Comparison of ENCODE assay signal across 29 cellular contexts in genomic region chr5:81021951-81022687, GRCh38.
DNase-seq lines count a peak whose midpoint lies in the region; ATAC-seq, FAIRE-seq and TF ChIP-seq lines count a peak whose summit lies in the region.
"Had no signal": no experiment of that assay in that cellular context is flagged by ENCODE, and none has a peak within 500 bp of the region (broad histone marks: within the 10 kb centered on the region; RNA-seq: fewer than 3 reads in every experiment).

No MANE protein-coding gene starts in this region.

- no peak overlapping the region for H4K8ac ChIP-seq in H1 (ENCODE audit: extremely low read depth, insufficient read depth, low read length)

- H2BK120ac ChIP-seq in H1 (replicated peaks; ENCODE audit: low read depth, low read length): no peak overlapping the region

- H3K27me3 ChIP-seq in H1 (replicated peaks in 1 of 4; ENCODE audit: control insufficient read depth in 3 of 4, extremely low read depth in 1 of 4, insufficient read depth in 3 of 4, low read length in 3 of 4) (no peaks in the 10 kb centered on the region), smooth muscle cell (ENCODE audit: low read depth) (no peaks in the 10 kb centered on the region)
- H3K27me3 ChIP-seq: ascending aorta, testis had no signal

- H3K27ac ChIP-seq in H1 (ENCODE audit: low read depth, low read length): no peak overlapping the region
- peak overlapping the region; percentile 92 for H3K27ac ChIP-seq in smooth muscle cell (ENCODE audit: low read depth)
- H3K27ac ChIP-seq: A549, ascending aorta, coronary artery, lower lobe of right lung, prostate gland, testis had no signal

- ATAC-seq in activated naive CD8-positive, alpha-beta T cell treated with anti-CD3 and anti-CD28 coated beads, Interleukin-2, amount 10 ng/mL, durations not matched to agents 7 days and 5 days (ENCODE audit: low read depth): peak; percentile 66
- ATAC-seq: A549; activated CD4-positive, CD25-positive, alpha-beta regulatory T cell treated with anti-CD3 and anti-CD28 coated beads, Interleukin-2, amount 50 U/mL, for 24 hours; natural killer cell; stimulated activated naive B cell treated with anti-CD40 and anti-IgM and Interleukin-4, amounts not matched to agents 10 μg/mL and 1 μg/mL and 100 μg/mL, for 72 hours had no signal

- H4K20me1 ChIP-seq in H1 (replicated peaks in 1 of 2; ENCODE audit: control insufficient read depth in 1 of 2, insufficient read depth in 2 of 2, low read length in 2 of 2): no peaks in the 10 kb centered on the region
- no peaks in the 10 kb centered on the region for H4K20me1 ChIP-seq in smooth muscle cell (ENCODE audit: low read depth)

- CTCF ChIA-PET in H1 (lab: Charles Lee; ENCODE audit: partially characterized antibody): interaction anchor here (1.1 to 1.5 kb wide), 3 partner anchors 16 to 86 kb away, joined by 3 to 4 read pairs (median 4); no protein-coding TSS in a partner anchor

- H3K4me2 ChIP-seq in H1 (ENCODE audit: insufficient read depth in 1 of 2, low read depth in 2 of 2, low read length in 2 of 2): no peak overlapping the region
- H3K4me2 ChIP-seq in smooth muscle cell: no peak overlapping the region
- H3K4me2 ChIP-seq: A549 had no signal

- no peak overlapping the region for H2BK20ac ChIP-seq in H1 (ENCODE audit: low read length)

- H2AK5ac ChIP-seq in H1 (ENCODE audit: low read depth, low read length): no peak overlapping the region

- FAIRE-seq in H1 (lab: Jason Lieb, UNC): no peak
- FAIRE-seq: A549, islet of Langerhans, urothelium cell line had no signal

- TF ChIP-seq POLR2A in H1 (IDR thresholded peaks at IDR 0.05; ENCODE audit: control extremely low read depth in 1 of 2, low read depth in 2 of 2, low read length in 2 of 2): no peak

- no peak overlapping the region for H4K91ac ChIP-seq in H1 (replicated peaks; ENCODE audit: insufficient read length, low read length)

- H3K18ac ChIP-seq in H1 (ENCODE audit: extremely low read depth, low read length): no peak overlapping the region

- peaks cover 37% of the 10 kb centered on the region for H3K4me1 Mint-ChIP-seq in activated naive CD8-positive, alpha-beta T cell treated with anti-CD3 and anti-CD28 coated beads, Interleukin-2, amount 10 ng/mL, durations not matched to agents 7 days and 5 days
- H3K4me1 Mint-ChIP-seq in activated naive CD8-positive, alpha-beta T cell treated with anti-CD3 and anti-CD28 coated beads for 36 hours: peaks cover 82% of the 10 kb centered on the region
- H3K4me1 Mint-ChIP-seq: stimulated activated naive B cell treated with anti-CD40 and anti-IgM and Interleukin-4, amounts not matched to agents 10 μg/mL and 1 μg/mL and 100 μg/mL, for 72 hours had no signal

- no peak overlapping the region for H3K9ac ChIP-seq in H1 (replicated peaks in 1 of 4; ENCODE audit: extremely low read depth in 1 of 4, low read depth in 3 of 4, low read length in 3 of 4)
- H3K9ac ChIP-seq in smooth muscle cell (ENCODE audit: low read depth): no peak overlapping the region

- no peak overlapping the region for H3K4me3 Mint-ChIP-seq in activated naive CD8-positive, alpha-beta T cell treated with anti-CD3 and anti-CD28 coated beads, Interleukin-2, amount 10 ng/mL, durations not matched to agents 7 days and 5 days
- no peak overlapping the region for H3K4me3 Mint-ChIP-seq in activated naive CD8-positive, alpha-beta T cell treated with anti-CD3 and anti-CD28 coated beads for 36 hours
- H3K4me3 Mint-ChIP-seq: natural killer cell; stimulated activated naive B cell treated with anti-CD40 and anti-IgM and Interleukin-4, amounts not matched to agents 10 μg/mL and 1 μg/mL and 100 μg/mL, for 72 hours had no signal

- H3K27me3 Mint-ChIP-seq in activated naive CD8-positive, alpha-beta T cell treated with anti-CD3 and anti-CD28 coated beads, Interleukin-2, amount 10 ng/mL, durations not matched to agents 7 days and 5 days: no peaks in the 10 kb centered on the region
- H3K27me3 Mint-ChIP-seq in activated naive CD8-positive, alpha-beta T cell treated with anti-CD3 and anti-CD28 coated beads for 36 hours: no peaks in the 10 kb centered on the region

- H2BK12ac ChIP-seq in H1 (ENCODE audit: low read depth, low read length): 0 out of 2 replicates have a peak overlapping the region, but pooled peaks have one; percentile 18

- H3K14ac ChIP-seq in H1 (ENCODE audit: insufficient read length): no peak overlapping the region

- 0 out of 2 replicates have a peak overlapping the region, but pooled peaks have one; percentile 1 for H2BK5ac ChIP-seq in H1 (ENCODE audit: low read depth, low read length)

- no peak overlapping the region for H2BK15ac ChIP-seq in H1 (ENCODE audit: low read length)

- whole genome bisulfite sequencing in H1 (ENCODE audit: extremely low coverage in 1 of 2, insufficient coverage in 1 of 2, insufficient read length in 1 of 2, insufficient replicate concordance in 2 of 2, low coverage in 1 of 2, low lambda C conversion rate in 2 of 2, missing lambda C conversion rate in 1 of 2), 2 experiments: 83% methylated on average over 10 of the region's 10 CpGs; no CpG with 5 or more reads in 1 of the 2 experiments
- WGBS in smooth muscle cell (ENCODE audit: low lambda C conversion rate): 86% methylated on average over 10 of the region's 10 CpGs

- no peak for TF ChIP-seq RAD21 in H1 (IDR thresholded peaks at IDR 0.05 in 1 of 2, conservative IDR thresholded peaks at IDR 0.05 in 1 of 2; ENCODE audit: low read depth in 2 of 2, low read length in 2 of 2)

- H3K4me1 ChIP-seq in H1 (replicated peaks in 1 of 4; ENCODE audit: control insufficient read depth in 3 of 4, insufficient read depth in 4 of 4, low read length in 3 of 4) (no peaks in the 10 kb centered on the region), smooth muscle cell (ENCODE audit: low read depth) (peaks cover 5% of the 10 kb centered on the region)
- H3K4me1 ChIP-seq: ascending aorta, lower lobe of right lung, prostate gland, testis had no signal

- H3K36me3 ChIP-seq in H1 (ENCODE audit: control insufficient read depth in 2 of 4, insufficient read depth in 4 of 4, low read length in 3 of 4) (no peaks in the 10 kb centered on the region), smooth muscle cell (ENCODE audit: low read depth) (no peaks in the 10 kb centered on the region)
- H3K36me3 ChIP-seq: ascending aorta, lower lobe of right lung, prostate gland had no signal

- no peaks in the 10 kb centered on the region for H3K79me1 ChIP-seq in H1 (ENCODE audit: low read depth, low read length)

- H3K4me3 ChIP-seq in H1 (ENCODE audit: extremely low read depth in 1 of 4, insufficient read depth in 2 of 4, low read depth in 3 of 4, low read length in 4 of 4): no peak overlapping the region
- H3K4me3 ChIP-seq in smooth muscle cell: no peak overlapping the region
- H3K4me3 ChIP-seq: A549, ascending aorta, coronary artery, lower lobe of right lung, prostate gland, testis had no signal

- TF ChIP-seq CTCF in H1 (IDR thresholded peaks at IDR 0.05; ENCODE audit: control extremely low read depth in 1 of 3, insufficient read depth in 1 of 3, low read depth in 1 of 3, low read length in 3 of 3): no peak
- TF ChIP-seq CTCF in smooth muscle cell (IDR thresholded peaks at IDR 0.05; ENCODE audit: borderline replicate concordance, insufficient read depth, poor library complexity, severe bottlenecking): no peak

- H3K79me2 ChIP-seq in H1 (ENCODE audit: control insufficient read depth in 1 of 2, insufficient read depth in 2 of 2, low read length in 2 of 2) (no peaks in the 10 kb centered on the region), smooth muscle cell (ENCODE audit: low read depth) (peaks cover 5% of the 10 kb centered on the region)

- DNase-seq in activated naive CD8-positive, alpha-beta T cell treated with anti-CD3 and anti-CD28 coated beads, Interleukin-2, amount 10 ng/mL, durations not matched to agents 7 days and 5 days: no peak
- no peak for DNase-seq in activated naive CD8-positive, alpha-beta T cell treated with anti-CD3 and anti-CD28 coated beads for 36 hours
- DNase-seq in Daoy (ENCODE audit: low read depth): peak; percentile 24
- no peak for DNase-seq in H1 (ENCODE audit: low read depth in 1 of 2, low spot score in 2 of 2)
- DNase-seq in smooth muscle cell (lab: John Stamatoyannopoulos, UW; ENCODE audit: unreplicated experiment): no peak
- no peak for DNase-seq in mesenteric fat pad (ENCODE audit: low spot score)
- DNase-seq in epidermal melanocyte (ENCODE audit: insufficient read length, low spot score): no peak
- DNase-seq in NCI-H1930 (lab: John Stamatoyannopoulos, UW): no peak
- DNase-seq: activated CD4-positive, alpha-beta T cell treated with anti-CD3 and anti-CD28 coated beads, Interleukin-2, amount 50 U/mL, for 48 hours; activated naive CD4-positive, alpha-beta T cell treated with anti-CD3 and anti-CD28 coated beads, Interleukin-2, amount 50 U/mL, for 16 hours; caudate nucleus; effector CD8-positive, alpha-beta T cell; glutamatergic neuron; lower lobe of right lung; natural killer cell; NCI-H1092; NCI-H1694 treated with DMSO at 0.1 percent for 48 hours; nucleus accumbens; stimulated activated CD4-positive, alpha-beta T cell treated with anti-CD3 and anti-CD28 coated beads, Interleukin-15, amount 100 ng/mL, for 24 hours; stimulated activated naive B cell treated with anti-CD40 and anti-IgM and Interleukin-4, amounts not matched to agents 10 μg/mL and 1 μg/mL and 100 μg/mL, for 72 hours; testis had no signal

- H3K56ac ChIP-seq in H1 (replicated peaks; ENCODE audit: insufficient read length, low read depth, low read length): no peak overlapping the region

- no peak for TF ChIP-seq EP300 in H1 (IDR thresholded peaks at IDR 0.05; ENCODE audit: borderline replicate concordance in 1 of 2, low read depth in 2 of 2, low read length in 2 of 2)

- no peaks in the 10 kb centered on the region for H3K9me3 ChIP-seq in H1 (ENCODE audit: insufficient read depth in 2 of 2, low read depth in 1 of 2, low read length in 1 of 2)
- H3K9me3 ChIP-seq in smooth muscle cell (replicated peaks; ENCODE audit: low read depth): no peaks in the 10 kb centered on the region
- H3K9me3 ChIP-seq: A549, ascending aorta, lower lobe of right lung, prostate gland, testis had no signal

- H2AFZ ChIP-seq in H1 (ENCODE audit: low read length) (no peak overlapping the region), smooth muscle cell (ENCODE audit: low read depth) (no peak overlapping the region)

- no peaks in the 10 kb centered on the region for H3K23me2 ChIP-seq in H1 (ENCODE audit: low read depth, low read length)

- H3K9me3 Mint-ChIP-seq in activated naive CD8-positive, alpha-beta T cell treated with anti-CD3 and anti-CD28 coated beads, Interleukin-2, amount 10 ng/mL, durations not matched to agents 7 days and 5 days: no peaks in the 10 kb centered on the region
- H3K9me3 Mint-ChIP-seq in activated naive CD8-positive, alpha-beta T cell treated with anti-CD3 and anti-CD28 coated beads for 36 hours: no peaks in the 10 kb centered on the region
- H3K9me3 Mint-ChIP-seq: activated T-helper 2 cell treated with anti-CD3 and anti-CD28 coated beads, Interferon-gamma antibody, Interleukin-2, Interleukin-4, amounts not matched to agents 10 μg/mL and 5 μg/mL and 100 μg/mL, durations not matched to agents 14 hours and 24 hours and 36 hours; natural killer cell; stimulated activated naive B cell treated with anti-CD40 and anti-IgM and Interleukin-4, amounts not matched to agents 10 μg/mL and 1 μg/mL and 100 μg/mL, for 72 hours had no signal

- no peak overlapping the region for H3K23ac ChIP-seq in H1 (ENCODE audit: insufficient read length)

- H3K4ac ChIP-seq in H1 (replicated peaks; ENCODE audit: insufficient read length, low read depth, low read length): no peak overlapping the region

- H3K27ac Mint-ChIP-seq in activated naive CD8-positive, alpha-beta T cell treated with anti-CD3 and anti-CD28 coated beads, Interleukin-2, amount 10 ng/mL, durations not matched to agents 7 days and 5 days: no peak overlapping the region
- H3K27ac Mint-ChIP-seq in activated naive CD8-positive, alpha-beta T cell treated with anti-CD3 and anti-CD28 coated beads for 36 hours: no peak overlapping the region
- H3K27ac Mint-ChIP-seq: activated T-helper 2 cell treated with anti-CD3 and anti-CD28 coated beads, Interferon-gamma antibody, Interleukin-2, Interleukin-4, amounts not matched to agents 10 μg/mL and 5 μg/mL and 100 μg/mL, durations not matched to agents 14 hours and 24 hours and 36 hours; natural killer cell; stimulated activated naive B cell treated with anti-CD40 and anti-IgM and Interleukin-4, amounts not matched to agents 10 μg/mL and 1 μg/mL and 100 μg/mL, for 72 hours had no signal

- POLR2A ChIA-PET in activated naive CD8-positive, alpha-beta T cell treated with anti-CD3 and anti-CD28 coated beads, Interleukin-2, amount 10 ng/mL, durations not matched to agents 7 days and 5 days (lab: Charles Lee): no interaction called here
- POLR2A ChIA-PET in H1 (lab: Charles Lee; ENCODE audit: partially characterized antibody): interaction anchor here (0.5 to 0.6 kb wide), 2 partner anchors 65 to 375 kb away, joined by 3 to 4 read pairs; no protein-coding TSS in a partner anchor

- peaks cover 7% of the 10 kb centered on the region for H3F3A ChIP-seq in smooth muscle cell (ENCODE audit: low read depth)

- peaks cover 7% of the 10 kb centered on the region for H3K36me3 Mint-ChIP-seq in activated naive CD8-positive, alpha-beta T cell treated with anti-CD3 and anti-CD28 coated beads, Interleukin-2, amount 10 ng/mL, durations not matched to agents 7 days and 5 days
- H3K36me3 Mint-ChIP-seq in activated naive CD8-positive, alpha-beta T cell treated with anti-CD3 and anti-CD28 coated beads for 36 hours: peaks cover 6% of the 10 kb centered on the region
- H3K36me3 Mint-ChIP-seq: natural killer cell had no signal

- H4K5ac ChIP-seq in H1 (ENCODE audit: insufficient read length, low read depth, low read length): no peak overlapping the region
